1 cellular context compared by ENCODE assay signal in genomic region chr1:19477284-19478240, GRCh38.
TF ChIP-seq lines count a peak whose summit lies in the region.

No MANE protein-coding gene starts in this region.

TF ChIP-seq in GM12878, 131 proteins besides CTCF, POLR2A, EP300 and RAD21 (continued from another document):
- TF ChIP-seq PAX5 (IDR thresholded peaks at IDR 0.05; ENCODE audit: borderline replicate concordance, low read depth, low read length) (peak; percentile 75; the same call in 1 of the 2 replicates), NBN (IDR thresholded peaks at IDR 0.05) (peak; percentile 57; the same call in 1 of the 2 replicates), PKNOX1 (IDR thresholded peaks at IDR 0.05) (peak; percentile 93), SPI1 (IDR thresholded peaks at IDR 0.05; ENCODE audit: borderline replicate concordance, insufficient read depth, low read depth, low read length) (peak; percentile 47; the same call in 1 of the 2 replicates), CBFB (IDR thresholded peaks at IDR 0.05; ENCODE audit: low read depth) (0 out of 2 replicates have a peak, but pooled peaks have one; percentile 12), ATF3 (IDR thresholded peaks at IDR 0.05; ENCODE audit: borderline replicate concordance, extremely low read depth, low read depth, low read length) (no peak), IKZF2 (IDR thresholded peaks at IDR 0.05) (peak in 1 of 2 experiments; percentile 16; a peak in 1 of 4 replicates), CHD4 (IDR thresholded peaks at IDR 0.05) (no peak), YBX1 (IDR thresholded peaks at IDR 0.05) (no peak), EGR1 (IDR thresholded peaks at IDR 0.05; ENCODE audit: borderline replicate concordance in 1 of 2, low read depth in 2 of 2, low read length in 2 of 2) (no peak), EED (IDR thresholded peaks at IDR 0.05; ENCODE audit: low read depth) (0 out of 2 replicates have a peak, but pooled peaks have one; percentile 12), IKZF1 (conservative IDR thresholded peaks at IDR 0.05) (peak; percentile 46)
